In genomic region chr18:62658028-62658427, GRCh38 we compare ENCODE assay signal across 22 cellular contexts.
"Had no signal": no experiment of that assay in that cellular context is flagged by ENCODE, and none has a peak within 500 bp of the region (broad histone marks: within the 10 kb centered on the region; RNA-seq: fewer than 3 reads in every experiment).

No MANE protein-coding gene starts in this region.

- H3K27ac ChIP-seq: brain microvascular endothelial cell, cardiac muscle cell, PC-9 had no signal

- H2AFZ ChIP-seq: PC-9 had no signal

- ATAC-seq: activated CD8-positive, alpha-beta memory T cell treated with anti-CD3 and anti-CD28 coated beads, Interleukin-2, amount 10 ng/mL, durations not matched to agents 7 days and 5 days; T-helper 17 cell had no signal

- H3K4me3 ChIP-seq: cardiac muscle cell, PC-9 had no signal

- DNase-seq: activated B cell treated with CpG ODN at 0.5 μM for 24 hours; activated CD4-positive, alpha-beta T cell treated with anti-CD3 and anti-CD28 coated beads for 1 hour; activated CD4-positive, alpha-beta T cell treated with anti-CD3 and anti-CD28 coated beads, Interleukin-2, amount 10 ng/mL, durations not matched to agents 24 days and 14 days; activated CD4-positive, alpha-beta T cell treated with anti-CD3 and anti-CD28 coated beads, Interleukin-2, amount 50 U/mL, for 48 hours; activated CD8-positive, alpha-beta memory T cell treated with anti-CD3 and anti-CD28 coated beads, Interleukin-2, amount 10 ng/mL, durations not matched to agents 7 days and 5 days; activated effector memory CD4-positive, alpha-beta T cell treated with anti-CD3 and anti-CD28 coated beads, Interleukin-2, amount 50 U/mL, for 16 hours; activated naive CD4-positive, alpha-beta T cell treated with anti-CD3 and anti-CD28 coated beads for 36 hours; activated T-cell treated with anti-CD3 and anti-CD28 coated beads, Interleukin-2, amount 50 U/mL, for 24 hours; amygdala; brain microvascular endothelial cell; cerebellar nuclear complex; MM.1S; NCI-H1105 treated with DMSO at 0.1 percent for 48 hours; NCI-H1436 treated with DMSO at 0.1 percent for 48 hours; NCI-H187; NCI-H2081; NCI-H524; PC-9; SHP77 treated with DMSO at 0.1 percent for 48 hours; T-helper 17 cell; T-helper 9 cell had no signal

- H3K27me3 ChIP-seq: brain microvascular endothelial cell, cardiac muscle cell had no signal

- H3K4me2 ChIP-seq: PC-9 had no signal

- H3K36me3 ChIP-seq: brain microvascular endothelial cell, cardiac muscle cell had no signal
